ENCODE assay signal across 21 cellular contexts in genomic region chr7:83695126-83695960, GRCh38. TPM values are rescaled to one million over a fixed set of nuclear protein-coding genes. Genes with fewer than 3 reads are reported as not detected.
DNase-seq lines count a peak whose midpoint lies in the region; ATAC-seq and TF ChIP-seq lines count a peak whose summit lies in the region.
"Had no signal": no experiment of that assay in that cellular context is flagged by ENCODE, and none has a peak within 500 bp of the region (broad histone marks: within the 10 kb centered on the region; RNA-seq: fewer than 3 reads in every experiment).

No MANE protein-coding gene starts in this region.

- H3K27ac ChIP-seq in neural progenitor cell, result peak overlapping the region; percentile 89

- peak; percentile 56 for ATAC-seq in WTC11
- no peak for ATAC-seq in GM21381 (IDR thresholded peaks at IDR 0.05; ENCODE audit: unreplicated experiment)
- no peak for ATAC-seq in HG03469 (IDR thresholded peaks at IDR 0.05; ENCODE audit: unreplicated experiment)
- ATAC-seq: PC-3, SK-N-SH treated with all-trans-retinoic acid at 6 μM for 48 hours had no signal

- no peaks in the 10 kb centered on the region for H3K9me3 Mint-ChIP-seq in WTC11
- H3K9me3 Mint-ChIP-seq in neural progenitor cell, result peaks cover 2% of the 10 kb centered on the region

- H3K27me3 Mint-ChIP-seq in WTC11 (ENCODE audit: low read depth) (peaks cover 64% of the 10 kb centered on the region), neural progenitor cell (ENCODE audit: insufficient read depth, low read depth) (peaks cover 4% of the 10 kb centered on the region)

- H3K36me3 ChIP-seq in H7 (replicated peaks; ENCODE audit: control insufficient read depth, insufficient read depth, low read length) (no peaks in the 10 kb centered on the region), iPS-15b (ENCODE audit: control insufficient read depth, insufficient read depth, low read length) (no peaks in the 10 kb centered on the region), neural progenitor cell (no peaks in the 10 kb centered on the region)
- H3K36me3 ChIP-seq: MG63 had no signal

- H3K4me1 ChIP-seq in iPS-15b (ENCODE audit: control insufficient read depth, insufficient read depth, low read length) (peaks cover 43% of the 10 kb centered on the region), neural progenitor cell (peaks cover 63% of the 10 kb centered on the region)

- H2AFZ ChIP-seq in neural progenitor cell (replicated peaks), result no peak overlapping the region

- H3K9me3 ChIP-seq in iPS-15b (ENCODE audit: control insufficient read depth, insufficient read depth, low read length) (no peaks in the 10 kb centered on the region), neural progenitor cell (ENCODE audit: low read depth) (no peaks in the 10 kb centered on the region)
- H3K9me3 ChIP-seq: MG63 had no signal

- peaks cover 56% of the 10 kb centered on the region for H3F3A ChIP-seq in neural progenitor cell (ENCODE audit: low read depth)

- peak overlapping the region; percentile 69 for H3K4me2 ChIP-seq in neural progenitor cell

- H4K20me1 ChIP-seq in neural progenitor cell (ENCODE audit: low read depth), result no peaks in the 10 kb centered on the region

- no peak overlapping the region for H3K27ac Mint-ChIP-seq in WTC11
- H3K27ac Mint-ChIP-seq in neural progenitor cell, result peak overlapping the region; percentile 22

- H3K4me1 Mint-ChIP-seq in WTC11 (peaks cover 69% of the 10 kb centered on the region), neural progenitor cell (peaks cover 38% of the 10 kb centered on the region)

- CTCF ChIA-PET in WTC11 (lab: Charles Lee), result no interaction called here

- no peak overlapping the region for H3K9ac ChIP-seq in iPS-15b (ENCODE audit: low read depth, low read length)
- no peak overlapping the region for H3K9ac ChIP-seq in neural progenitor cell

- H3K36me3 Mint-ChIP-seq in WTC11 (no peaks in the 10 kb centered on the region), neural progenitor cell (peaks cover 2% of the 10 kb centered on the region)

- TF ChIP-seq CTCF in WTC11 (IDR thresholded peaks at IDR 0.05), result no peak
- no peak for TF ChIP-seq CTCF in neural progenitor cell (IDR thresholded peaks at IDR 0.05)

- H3K79me2 ChIP-seq in neural progenitor cell (ENCODE audit: low read depth), result no peaks in the 10 kb centered on the region

- POLR2A ChIA-PET in WTC11 (lab: Charles Lee), result interaction anchor here (0.7 kb wide), 1 partner anchor 10 kb away, joined by 4 read pairs; no protein-coding TSS in a partner anchor

- H3K4me3 Mint-ChIP-seq in WTC11, result no peak overlapping the region
- no peak overlapping the region for H3K4me3 Mint-ChIP-seq in neural progenitor cell

- DNase-seq in H7 (peak; percentile 14), WTC11 (ENCODE audit: low spot score) (no peak), neural progenitor cell (ENCODE audit: low spot score) (peak; percentile 57), NCI-H524 (lab: John Stamatoyannopoulos, UW) (no peak)
- no peak for DNase-seq in stimulated activated CD4-positive, alpha-beta T cell treated with anti-CD3 and anti-CD28 coated beads, Interleukin-1b, Interleukin-23, amount 100 ng/mL, for 48 hours
- DNase-seq: Calu3, DMS53, KG1, MG63, NCI-H1105 treated with DMSO at 0.1 percent for 48 hours, NCI-H146, NCI-H1930, NCI-H2107, NCI-H524 treated with DMSO at 0.1 percent for 48 hours, NCI-H774, PC-3 had no signal

- H3K27me3 ChIP-seq in H7 (ENCODE audit: control insufficient read depth, insufficient read depth, low read length), result peaks cover 21% of the 10 kb centered on the region
- H3K27me3 ChIP-seq in iPS-15b (ENCODE audit: control insufficient read depth, insufficient read depth, low read length), result peaks cover 17% of the 10 kb centered on the region
- no peaks in the 10 kb centered on the region for H3K27me3 ChIP-seq in neural progenitor cell
- H3K27me3 ChIP-seq: MG63 had no signal

- no peak overlapping the region for H3K4me3 ChIP-seq in H7 (ENCODE audit: insufficient read depth, low read depth, low read length)
- peak overlapping the region; percentile 9 for H3K4me3 ChIP-seq in iPS-15b (ENCODE audit: low read depth, low read length)
- H3K4me3 ChIP-seq in neural progenitor cell, result no peak overlapping the region
- H3K4me3 ChIP-seq: MG63 had no signal

TF ChIP-seq in WTC11, 78 proteins besides CTCF, POLR2A, EP300 and RAD21:
- TF ChIP-seq TEAD4 (CRISPR knock-in tag; IDR thresholded peaks at IDR 0.05) (no peak), ZNF423 (CRISPR knock-in tag; IDR thresholded peaks at IDR 0.05) (peak; percentile 71)
TF ChIP-seq in WTC11: peak in this region for 1.

RNA-seq across cellular contexts. Expression of gene SEMA3E, which starts 46.4 kb away (rescaled TPM):
- 1.7 and 5.8 TPM in 2 replicates for total RNA-seq in H7 (2014; rRNA removed; shearing (Covaris generic))
- 0.76 to 2.5 TPM (median 1.5 TPM) in 3 replicates for total RNA-seq in WTC11 (2021)
- total RNA-seq in neural progenitor cell (ENCODE audit: low replicate concordance), result 2.0 and 5.5 TPM in 2 replicates
- total RNA-seq: HT1080 had no signal

Comparison
In these comparisons a context has a peak if more than half of its experiments do, and no peak if none do; other contexts are left out.
1. DNase-seq: peak in H7 (single experiment) and neural progenitor cell (single experiment); none in WTC11 (single experiment), NCI-H524 (0 of 2) and stimulated activated CD4-positive, alpha-beta T cell treated with anti-CD3 and anti-CD28 coated beads, Interleukin-1b, Interleukin-23, amount 100 ng/mL, for 48 hours (single experiment).